Comparison of ENCODE assay signal across 8 cellular contexts in the genomic region with DNA sequence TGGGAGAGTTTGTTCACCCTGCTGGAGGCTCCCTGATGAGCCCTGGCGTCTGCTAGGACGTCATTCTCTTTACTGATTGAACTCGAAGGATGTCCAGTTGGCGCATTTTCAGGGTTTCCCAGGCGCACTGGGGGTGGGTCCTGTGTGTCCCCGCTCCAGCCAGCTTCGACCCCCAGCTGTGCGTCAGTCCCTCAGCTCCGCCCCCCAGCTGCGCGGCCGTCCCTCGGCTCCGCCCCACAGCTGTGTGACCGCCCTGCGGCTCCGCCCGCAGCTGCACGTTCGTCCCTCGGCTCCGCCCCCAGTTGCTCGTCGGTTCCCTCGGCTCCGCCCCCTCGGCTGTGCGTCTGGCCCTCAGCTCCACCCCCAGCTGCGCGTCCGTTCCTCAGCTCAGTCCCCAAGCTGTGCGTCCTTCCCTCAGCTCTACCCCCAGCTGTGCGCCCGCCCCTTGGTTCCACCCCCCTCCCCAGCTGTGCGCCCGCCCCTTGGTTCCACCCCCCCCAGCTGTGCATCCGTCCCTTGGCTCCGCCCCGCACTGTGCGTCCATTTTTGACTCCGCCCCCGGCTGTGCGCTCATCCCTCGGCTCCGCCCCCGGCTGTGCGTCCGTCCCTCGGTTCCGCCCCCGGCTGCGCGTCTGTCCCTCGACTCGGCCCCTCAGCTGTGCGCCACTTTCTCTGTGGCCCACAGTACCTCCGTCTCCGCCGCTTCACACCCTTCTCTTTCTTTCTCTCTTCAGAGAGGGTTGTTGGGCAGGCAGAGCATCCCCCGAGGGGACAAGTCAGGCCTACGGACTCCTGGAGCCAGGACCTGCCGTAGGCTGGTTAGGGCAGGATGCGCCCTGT.
A peak's percentile ranks its signal among the peaks of the same experiment; 100 is the strongest.
DNase-seq lines count a peak whose midpoint lies in the region; ATAC-seq and TF ChIP-seq lines count a peak whose summit lies in the region.

No MANE protein-coding gene starts in this region.

- H3K27ac ChIP-seq in Karpas-422 (ENCODE audit: low read length) (no peak overlapping the region), ovary (peak overlapping the region; percentile 83 to 96), thoracic aorta (peak overlapping the region; percentile 69 to 80)

- H3K9me2 ChIP-seq in Karpas-422 (replicated peaks; ENCODE audit: insufficient read depth, low read length) = no peaks in the 10 kb centered on the region

- H3K9me3 Mint-ChIP-seq in activated naive CD8-positive, alpha-beta T cell (ENCODE audit: low read depth) = no peaks in the 10 kb centered on the region

- peak overlapping the region; percentile 46 for H3K27ac Mint-ChIP-seq in activated naive CD8-positive, alpha-beta T cell

- H3K4me1 Mint-ChIP-seq in activated naive CD8-positive, alpha-beta T cell (ENCODE audit: low read depth) = peaks cover 8% of the 10 kb centered on the region

- H3K9ac ChIP-seq in Karpas-422 (ENCODE audit: low read length) = no peak overlapping the region

- TF ChIP-seq POLR2A in ovary (IDR thresholded peaks at IDR 0.05) = peak; percentile 84

- no peaks in the 10 kb centered on the region for H3K79me2 ChIP-seq in Karpas-422 (ENCODE audit: low read length)

- H3K4me3 Mint-ChIP-seq in activated naive CD8-positive, alpha-beta T cell = peak overlapping the region; percentile 79

- intact Hi-C loops in head of caudate nucleus (cut with DNase I) (loop anchor here (5.0 kb wide), 1 partner anchor 39 kb away; no protein-coding TSS in a partner anchor), ovary (cut with DNase I) (loop anchor here in 1 of 4 donors (10.0 kb wide), 1 partner anchor 1182 kb away; no protein-coding TSS in a partner anchor)

- DNase-seq in DMS153 treated with DMSO at 0.1 percent for 48 hours (lab: John Stamatoyannopoulos, UW; ENCODE audit: unreplicated experiment) (peak; percentile 99), Karpas-422 (peak; percentile 98), SKM-1 (lab: John Stamatoyannopoulos, UW; ENCODE audit: unreplicated experiment) (peak; percentile 91), head of caudate nucleus (peak; percentile 91 to 99 (median 97)), ovary (peak; percentile 98 to 99 (median 99)), thoracic aorta (ENCODE audit: low spot score) (peak; percentile 77)

- H3K27me3 Mint-ChIP-seq in activated naive CD8-positive, alpha-beta T cell = no peaks in the 10 kb centered on the region

- no peak for TF ChIP-seq CTCF in ovary (IDR thresholded peaks at IDR 0.05)
- no peak for TF ChIP-seq CTCF in thoracic aorta (IDR thresholded peaks at IDR 0.05)

- H3K36me3 Mint-ChIP-seq in activated naive CD8-positive, alpha-beta T cell = no peaks in the 10 kb centered on the region

- H3K36me3 ChIP-seq in Karpas-422 (ENCODE audit: insufficient read depth, low read length) = no peaks in the 10 kb centered on the region
- H3K36me3 ChIP-seq in ovary = no peaks in the 10 kb centered on the region
- no peaks in the 10 kb centered on the region for H3K36me3 ChIP-seq in thoracic aorta

- H3K4me1 ChIP-seq in Karpas-422 (ENCODE audit: low read length) (no peaks in the 10 kb centered on the region), ovary (ENCODE audit: insufficient read depth) (peaks cover 2% of the 10 kb centered on the region), thoracic aorta (ENCODE audit: control insufficient read depth in 1 of 2, low read depth in 2 of 2) (peaks cover 0 to 18% of the 10 kb centered on the region in 2 donors)

- no peak overlapping the region for H3K4me2 ChIP-seq in Karpas-422 (ENCODE audit: low read depth, low read length, poor library complexity, severe bottlenecking)

- H2AFZ ChIP-seq in Karpas-422 (ENCODE audit: low read length) = no peak overlapping the region

- H3K4me3 ChIP-seq in Karpas-422 (ENCODE audit: low read length) (0 out of 2 replicates have a peak overlapping the region, but pooled peaks have one; percentile 22), ovary (peak overlapping the region; percentile 37), thoracic aorta (peak overlapping the region; percentile 62)

- H3K9me3 ChIP-seq in Karpas-422 (ENCODE audit: low read length) = no peaks in the 10 kb centered on the region
- H3K9me3 ChIP-seq in ovary = no peaks in the 10 kb centered on the region
- H3K9me3 ChIP-seq in thoracic aorta = no peaks in the 10 kb centered on the region

- WGBS in ovary, 3 donors = 2 to 5% (median 3%) methylated on average over 60 to 63 of the region's 63 CpGs

- ATAC-seq in GM21786 (IDR thresholded peaks at IDR 0.05; ENCODE audit: unreplicated experiment) (peak; percentile 88), thoracic aorta (ENCODE audit: insufficient number of reproducible peaks, low FRiP score, low read depth) (peak; percentile 68)

- H3K27me3 ChIP-seq in Karpas-422 (ENCODE audit: low read length) (no peaks in the 10 kb centered on the region), ovary (no peaks in the 10 kb centered on the region), thoracic aorta (replicated peaks; ENCODE audit: insufficient read depth) (no peaks in the 10 kb centered on the region)

- no peaks in the 10 kb centered on the region for H4K20me1 ChIP-seq in Karpas-422 (ENCODE audit: insufficient read depth, low read depth, low read length)

- peak; percentile 79 for TF ChIP-seq EP300 in ovary (IDR thresholded peaks at IDR 0.05)
